ENCODE assay signal across 8 cellular contexts in the genomic region with DNA sequence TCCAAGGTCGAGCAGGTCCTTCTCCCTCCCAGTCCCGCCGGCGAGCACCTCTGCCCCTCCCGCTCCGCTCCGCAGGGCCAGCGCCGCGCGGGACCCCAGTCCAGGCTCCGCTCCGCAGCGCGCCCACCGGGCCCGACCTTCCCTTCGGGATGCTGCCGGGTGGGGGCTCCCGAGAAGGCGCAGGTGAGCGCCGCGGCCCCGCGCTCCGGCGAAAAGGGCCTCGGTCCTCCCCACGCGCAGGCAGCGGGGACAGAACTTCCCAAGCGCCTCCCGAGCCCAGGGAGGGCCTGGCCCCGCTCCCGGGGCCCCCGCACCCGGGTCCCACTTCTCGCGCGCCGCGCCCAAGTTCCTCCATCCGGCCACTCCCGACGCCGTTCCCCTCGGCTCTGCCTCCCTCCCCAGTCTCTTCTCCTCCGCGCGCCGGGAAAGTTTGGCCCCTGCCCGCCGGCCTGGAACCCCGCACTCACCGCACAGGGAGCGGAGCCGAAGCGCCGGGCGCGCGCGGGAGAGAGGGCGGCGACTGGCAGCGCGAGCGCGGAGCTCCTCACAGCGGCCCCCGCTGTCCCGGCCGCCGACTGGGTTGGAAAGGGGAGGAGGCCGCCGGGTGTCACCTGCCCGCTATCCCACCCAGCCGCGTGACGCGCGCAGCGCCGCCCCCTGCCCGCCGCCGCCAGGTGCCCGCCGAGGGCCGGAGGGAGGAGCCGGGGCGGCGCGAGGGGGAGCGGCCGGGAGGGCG. TPM values are rescaled to one million over a fixed set of nuclear protein-coding genes. Genes with fewer than 3 reads are reported as not detected.
A peak's percentile ranks its signal among the peaks of the same experiment; 100 is the strongest.
DNase-seq lines count a peak whose midpoint lies in the region; ATAC-seq and TF ChIP-seq lines count a peak whose summit lies in the region.

Gene ELOVL7, minus strand, starts transcription at position 577 of the 736 bp plus-strand sequence. CDS start 56,872 bp downstream, outside the sequence.

- CTCF ChIA-PET in CD8-positive, alpha-beta T cell (lab: Charles Lee) = no interaction called here

- H3K4me1 ChIP-seq in CD8-positive, alpha-beta T cell (ENCODE audit: insufficient read depth, low read length) = no peaks in the 10 kb centered on the region

- peak; percentile 52 for ATAC-seq in CD8-positive, alpha-beta T cell
- ATAC-seq in HG03280 (IDR thresholded peaks at IDR 0.05; ENCODE audit: unreplicated experiment) = peak; percentile 90

- H3K4me3 Mint-ChIP-seq in CD8-positive, alpha-beta T cell = peak within 1 kb of the TSS; percentile 72
- H3K4me3 Mint-ChIP-seq in activated T-cell treated with anti-CD3 and anti-CD28 coated beads, Interleukin-2, amount 50 U/mL, for 24 hours = peak within 1 kb of the TSS; percentile 78

- no peaks in the 10 kb centered on the region for H3K9me3 ChIP-seq in CD8-positive, alpha-beta T cell (ENCODE audit: low read length)

- no peak for TF ChIP-seq CTCF in CD8-positive, alpha-beta T cell (IDR thresholded peaks at IDR 0.05)

- peaks cover 54% of the 10 kb centered on the region for H3K27me3 Mint-ChIP-seq in CD8-positive, alpha-beta T cell (ENCODE audit: low read depth)
- H3K27me3 Mint-ChIP-seq in activated T-cell treated with anti-CD3 and anti-CD28 coated beads, Interleukin-2, amount 50 U/mL, for 24 hours = peaks cover 67% of the 10 kb centered on the region

- H3K36me3 ChIP-seq in CD8-positive, alpha-beta T cell (ENCODE audit: insufficient read depth, low read length) = no peaks in the 10 kb centered on the region

- H3K27me3 ChIP-seq in CD8-positive, alpha-beta T cell (ENCODE audit: insufficient read depth, low read length) = peaks cover 7% of the 10 kb centered on the region

- H3K9me3 Mint-ChIP-seq in CD8-positive, alpha-beta T cell = no peaks in the 10 kb centered on the region
- no peaks in the 10 kb centered on the region for H3K9me3 Mint-ChIP-seq in activated T-cell treated with anti-CD3 and anti-CD28 coated beads, Interleukin-2, amount 50 U/mL, for 24 hours

- DNase-seq in CD8-positive, alpha-beta T cell = peak in 1 of 7 experiments; percentile 11
- DNase-seq in GM19240 (ENCODE audit: insufficient read length, low spot score) (peak; percentile 51), NCI-H526 (lab: John Stamatoyannopoulos, UW) (peak; percentile 42 to 85), germinal center (ENCODE audit: low spot score) (peak; percentile 66), nucleus accumbens (lab: John Stamatoyannopoulos, UW) (peak in 54 of 56 donors; percentile 21 to 89 (median 64)), ureter (ENCODE audit: low spot score) (peak; percentile 69)
- DNase-seq in activated T-cell treated with anti-CD3 and anti-CD28 coated beads, Interleukin-2, amount 50 U/mL, for 24 hours = peak; percentile 51

- POLR2A ChIA-PET in CD8-positive, alpha-beta T cell (lab: Charles Lee) = no interaction called here

- H3K27ac ChIP-seq in CD8-positive, alpha-beta T cell (ENCODE audit: low read depth, low read length) = no peak within 1 kb of the TSS

- intact Hi-C loops in CD8-positive, alpha-beta T cell (cut with DNase I, micrococcal nuclease) = no loop called here

- H3K4me3 ChIP-seq in CD8-positive, alpha-beta T cell (ENCODE audit: low read depth, low read length) = no peak within 1 kb of the TSS

- no peak within 1 kb of the TSS for H3K27ac Mint-ChIP-seq in CD8-positive, alpha-beta T cell
- H3K27ac Mint-ChIP-seq in activated T-cell treated with anti-CD3 and anti-CD28 coated beads, Interleukin-2, amount 50 U/mL, for 24 hours = no peak within 1 kb of the TSS

- H3K4me1 Mint-ChIP-seq in CD8-positive, alpha-beta T cell (ENCODE audit: low read depth) = peaks cover 12% of the 10 kb centered on the region
- H3K4me1 Mint-ChIP-seq in activated T-cell treated with anti-CD3 and anti-CD28 coated beads, Interleukin-2, amount 50 U/mL, for 24 hours (ENCODE audit: low read depth) = peaks cover 11% of the 10 kb centered on the region

- H3K36me3 Mint-ChIP-seq in CD8-positive, alpha-beta T cell = no peaks in the 10 kb centered on the region
- no peaks in the 10 kb centered on the region for H3K36me3 Mint-ChIP-seq in activated T-cell treated with anti-CD3 and anti-CD28 coated beads, Interleukin-2, amount 50 U/mL, for 24 hours (ENCODE audit: low read depth)

RNA-seq across cellular contexts. Expression of gene ELOVL7, which starts in this region (rescaled TPM):
- total RNA-seq in CD8-positive, alpha-beta T cell = not detected
- 16.7 TPM for total RNA-seq in ureter

Comparison
In these comparisons a context has a peak if more than half of its experiments do, and no peak if none do; other contexts are left out.
1. RNA of gene ELOVL7 (total RNA-seq): 16.7 TPM in ureter (single experiment); not detected in CD8-positive, alpha-beta T cell; every median in the first group is over 10 times any median in the second.
2. Peak in ATAC-seq in CD8-positive, alpha-beta T cell; RNA of the gene not detected or under 1 TPM.